18 cellular contexts compared by ENCODE assay signal in genomic region chr2:172976816-172977215, GRCh38.
A peak's percentile ranks its signal among the peaks of the same experiment; 100 is the strongest.
DNase-seq lines count a peak whose midpoint lies in the region; ATAC-seq, FAIRE-seq and TF ChIP-seq lines count a peak whose summit lies in the region.
"Had no signal": no experiment of that assay in that cellular context is flagged by ENCODE, and none has a peak within 500 bp of the region (broad histone marks: within the 10 kb centered on the region; RNA-seq: fewer than 3 reads in every experiment).

No MANE protein-coding gene starts in this region.

- TF ChIP-seq CTCF in cardiac muscle cell (IDR thresholded peaks at IDR 0.05; ENCODE audit: low read depth, low read length) (no peak), WERI-Rb-1 (IDR thresholded peaks at IDR 0.05; ENCODE audit: low read depth, low read length) (no peak)

- no peak overlapping the region for H3K4me3 Mint-ChIP-seq in naive thymus-derived CD8-positive, alpha-beta T cell
- H3K4me3 Mint-ChIP-seq in CD8-positive, alpha-beta memory T cell: no peak overlapping the region
- H3K4me3 Mint-ChIP-seq: CD4-positive, CD25-positive, alpha-beta regulatory T cell; HFFc6 had no signal

- H3K9me3 ChIP-seq in cardiac muscle cell (ENCODE audit: low read depth): no peaks in the 10 kb centered on the region
- H3K9me3 ChIP-seq in WERI-Rb-1 (ENCODE audit: severe bottlenecking): no peaks in the 10 kb centered on the region
- no peaks in the 10 kb centered on the region for H3K9me3 ChIP-seq in CD8-positive, alpha-beta memory T cell (ENCODE audit: low read length)
- no peaks in the 10 kb centered on the region for H3K9me3 ChIP-seq in small intestine (ENCODE audit: control insufficient read depth, low read depth)
- H3K9me3 ChIP-seq: BLaER1 treated with 17β-estradiol and CSF1 and Interleukin-3, amounts not matched to agents 10 nM and 100 nM had no signal

- H3K36me3 ChIP-seq in cardiac muscle cell (no peaks in the 10 kb centered on the region), WERI-Rb-1 (no peaks in the 10 kb centered on the region), small intestine (ENCODE audit: control insufficient read depth in 2 of 2, insufficient read depth in 2 of 2, low read length in 2 of 2) (no peaks in the 10 kb centered on the region)
- no peaks in the 10 kb centered on the region for H3K36me3 ChIP-seq in CD8-positive, alpha-beta memory T cell (ENCODE audit: insufficient read depth, low read length)
- H3K36me3 ChIP-seq: BLaER1 treated with 17β-estradiol and CSF1 and Interleukin-3, amounts not matched to agents 10 nM and 100 nM had no signal

- peaks cover 2 to 21% (median 17%) of the 10 kb centered on the region in 4 donors for H3K4me1 Mint-ChIP-seq in naive thymus-derived CD8-positive, alpha-beta T cell
- H3K4me1 Mint-ChIP-seq in CD8-positive, alpha-beta memory T cell: peaks cover 0 to 3% (median 0%) of the 10 kb centered on the region in 3 donors

- no peaks in the 10 kb centered on the region for H3K36me3 Mint-ChIP-seq in naive thymus-derived CD8-positive, alpha-beta T cell
- no peaks in the 10 kb centered on the region for H3K36me3 Mint-ChIP-seq in CD8-positive, alpha-beta memory T cell
- H3K36me3 Mint-ChIP-seq: CD4-positive, CD25-positive, alpha-beta regulatory T cell had no signal

- H3K27ac ChIP-seq in cardiac muscle cell (peak overlapping the region; percentile 67), WERI-Rb-1 (peak overlapping the region; percentile 21; the same call in 1 of the 2 replicates), small intestine (ENCODE audit: low read depth in 1 of 2, low read length in 1 of 2) (no peak overlapping the region)
- H3K27ac ChIP-seq in CD8-positive, alpha-beta memory T cell (ENCODE audit: low read depth, low read length): no peak overlapping the region
- H3K27ac ChIP-seq: BLaER1 treated with 17β-estradiol and CSF1 and Interleukin-3, amounts not matched to agents 10 nM and 100 nM had no signal

- intact Hi-C loops in cardiac septum (cut with DNase I): loop anchor here (5.0 kb wide), 2 partner anchors 45 to 470 kb away; no protein-coding TSS in a partner anchor

- H3K27me3 ChIP-seq in cardiac muscle cell (no peaks in the 10 kb centered on the region), WERI-Rb-1 (ENCODE audit: insufficient read depth, low read depth, severe bottlenecking) (no peaks in the 10 kb centered on the region), small intestine (ENCODE audit: control insufficient read depth in 2 of 2, insufficient read depth in 2 of 2, low read length in 2 of 2) (no peaks in the 10 kb centered on the region)
- no peaks in the 10 kb centered on the region for H3K27me3 ChIP-seq in CD8-positive, alpha-beta memory T cell (ENCODE audit: insufficient read depth, low read length, poor library complexity, severe bottlenecking)
- H3K27me3 ChIP-seq: BLaER1 treated with 17β-estradiol and CSF1 and Interleukin-3, amounts not matched to agents 10 nM and 100 nM had no signal

- no peaks in the 10 kb centered on the region for H3K9me3 Mint-ChIP-seq in naive thymus-derived CD8-positive, alpha-beta T cell
- H3K9me3 Mint-ChIP-seq in CD8-positive, alpha-beta memory T cell: no peaks in the 10 kb centered on the region
- H3K9me3 Mint-ChIP-seq: CD4-positive, CD25-positive, alpha-beta regulatory T cell; HFFc6 had no signal

- H3K4me3 ChIP-seq in cardiac muscle cell: no peak overlapping the region
- no peak overlapping the region for H3K4me3 ChIP-seq in WERI-Rb-1 (ENCODE audit: low read depth, low read length)
- no peak overlapping the region for H3K4me3 ChIP-seq in CD8-positive, alpha-beta memory T cell (ENCODE audit: low read length)
- H3K4me3 ChIP-seq in small intestine (ENCODE audit: low read depth in 1 of 2, low read length in 2 of 2): no peak overlapping the region
- H3K4me3 ChIP-seq: BLaER1 treated with 17β-estradiol and CSF1 and Interleukin-3, amounts not matched to agents 10 nM and 100 nM; GM12878 had no signal

- H3K27me3 Mint-ChIP-seq in naive thymus-derived CD8-positive, alpha-beta T cell: peaks cover 0 to 15% (median 8%) of the 10 kb centered on the region in 5 donors
- H3K27me3 Mint-ChIP-seq in CD8-positive, alpha-beta memory T cell: peaks cover 11 to 54% of the 10 kb centered on the region in 2 donors

- FAIRE-seq in small intestine (lab: Jason Lieb, UNC): no peak
- FAIRE-seq: GM12878, GM18507 had no signal

- POLR2A ChIA-PET in naive thymus-derived CD8-positive, alpha-beta T cell (lab: Charles Lee): no interaction called here
- POLR2A ChIA-PET in CD8-positive, alpha-beta memory T cell (lab: Charles Lee): no interaction called here

- H3K4me1 ChIP-seq in cardiac muscle cell (ENCODE audit: low read depth) (peaks cover 43% of the 10 kb centered on the region), small intestine (ENCODE audit: control insufficient read depth in 2 of 2, insufficient read depth in 1 of 2, low read depth in 1 of 2, low read length in 1 of 2) (no peaks in the 10 kb centered on the region)
- H3K4me1 ChIP-seq in CD8-positive, alpha-beta memory T cell (ENCODE audit: insufficient read depth, low read length): no peaks in the 10 kb centered on the region

- H3K27ac Mint-ChIP-seq in naive thymus-derived CD8-positive, alpha-beta T cell: peak overlapping the region in 7 of 10 donors; percentile 17 to 91 (median 50)
- no peak overlapping the region for H3K27ac Mint-ChIP-seq in CD8-positive, alpha-beta memory T cell
- H3K27ac Mint-ChIP-seq: CD4-positive, CD25-positive, alpha-beta regulatory T cell; HFFc6 had no signal

- no peak for ATAC-seq in naive thymus-derived CD8-positive, alpha-beta T cell
- ATAC-seq in HG03095 (IDR thresholded peaks at IDR 0.05; ENCODE audit: unreplicated experiment) (no peak), GM18511 (IDR thresholded peaks at IDR 0.05; ENCODE audit: unreplicated experiment) (no peak)
- ATAC-seq: GM12878 had no signal

- CTCF ChIA-PET in CD8-positive, alpha-beta memory T cell (lab: Charles Lee): no interaction called here

- 92 to 95% (median 94%) methylated on average over 5 of the region's 5 CpGs for WGBS in small intestine, 3 donors

- no peak for DNase-seq in cardiac muscle cell (ENCODE audit: low read depth in 1 of 2, low spot score in 1 of 2)
- no peak for DNase-seq in cardiac septum (ENCODE audit: low spot score)
- DNase-seq in WERI-Rb-1: no peak
- no peak for DNase-seq in naive thymus-derived CD8-positive, alpha-beta T cell
- no peak for DNase-seq in CD8-positive, alpha-beta memory T cell
- no peak for DNase-seq in small intestine
- DNase-seq: 8988T; ACHN; Calu3; CD4-positive, CD25-positive, alpha-beta regulatory T cell; DMS 273 treated with DMSO at 0.1 percent for 48 hours; HCEC 1CT; HFFc6 had no signal

Comparison
In these comparisons a context has a peak if more than half of its experiments do, and no peak if none do; other contexts are left out.
1. H3K27ac ChIP-seq: peak in cardiac muscle cell (single experiment) and WERI-Rb-1 (single experiment); none in CD8-positive, alpha-beta memory T cell (single experiment) and small intestine (0 of 2).
2. H3K27ac Mint-ChIP-seq: peak in naive thymus-derived CD8-positive, alpha-beta T cell (7 of 10); none in CD8-positive, alpha-beta memory T cell (0 of 8).